In the genomic region with DNA sequence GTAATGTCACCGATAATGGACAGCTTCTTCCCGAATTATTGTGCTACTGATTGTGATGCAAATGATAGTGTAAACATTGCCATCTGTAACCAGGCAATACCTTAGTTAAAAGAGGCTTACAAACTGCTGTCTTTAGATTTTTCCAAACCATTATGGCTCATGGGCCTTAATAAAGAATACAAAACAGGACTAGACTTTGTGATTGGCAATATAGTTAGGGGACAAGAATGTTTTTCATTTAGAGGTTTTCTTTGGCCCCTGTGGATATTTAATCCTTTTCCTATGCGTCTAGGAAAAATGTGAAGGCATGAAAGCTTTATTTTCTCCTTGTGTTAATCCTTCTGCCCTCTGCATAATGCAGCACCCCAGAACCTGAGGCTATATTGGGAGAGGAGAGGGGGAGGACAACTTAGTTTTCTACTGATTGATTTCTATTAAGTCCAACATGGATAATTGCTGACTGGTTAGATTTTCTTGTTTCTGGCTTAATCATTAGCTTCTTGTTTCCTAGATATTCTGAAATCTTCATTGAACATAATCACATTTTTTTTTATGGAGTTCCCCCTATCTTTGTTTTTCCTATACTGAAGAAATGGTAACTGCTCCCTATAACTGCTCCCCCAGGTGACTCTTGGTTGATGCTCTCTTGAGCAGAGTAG, we compare ENCODE assay signal across 8 cellular contexts. TPM values are rescaled to one million over a fixed set of nuclear protein-coding genes. Genes with fewer than 3 reads are reported as not detected.
DNase-seq lines count a peak whose midpoint lies in the region; ATAC-seq and TF ChIP-seq lines count a peak whose summit lies in the region.

No MANE protein-coding gene starts in this region.

- H3K79me2 ChIP-seq in SK-N-SH (ENCODE audit: insufficient read depth): peaks cover 61% of the 10 kb centered on the region

- no peak overlapping the region for H4K8ac ChIP-seq in neuronal stem cell (ENCODE audit: low read depth, low read length)

- POLR2A ChIA-PET in SK-N-SH (lab: Yijun Ruan, JAX): no interaction called here

- intact Hi-C loops in spleen (cut with DNase I; ENCODE audit: low total_unique reads): no loop called here

- no peak for TF ChIP-seq POLR2A in spleen (IDR thresholded peaks at IDR 0.05)

- H3K4me3 ChIP-seq in SK-N-SH (ENCODE audit: low read depth in 2 of 2, low read length in 1 of 2): peak overlapping the region; percentile 67 to 75; a peak in 3 of 4 replicates
- H3K4me3 ChIP-seq in ectodermal cell (ENCODE audit: insufficient read depth, low read depth, low read length): peak overlapping the region; percentile 68
- H3K4me3 ChIP-seq in neuronal stem cell (ENCODE audit: low read length in 2 of 2): peak overlapping the region in 1 of 2 donors; percentile 64
- H3K4me3 ChIP-seq in spleen: peak overlapping the region in 2 of 8 donors; percentile 66 to 84

- H3K4me2 ChIP-seq in SK-N-SH: peak overlapping the region; percentile 75
- peak overlapping the region; percentile 2 for H3K4me2 ChIP-seq in neuronal stem cell (ENCODE audit: insufficient read depth, low read length, poor library complexity, severe bottlenecking)

- CTCF ChIA-PET in SK-N-SH (lab: Yijun Ruan, JAX): interaction anchor here (0.6 to 2.2 kb wide), 4 partner anchors 30 to 147 kb away, joined by 3 to 9 read pairs (median 5); partner anchors contain the start of gene NCBP2L

- H3K4ac ChIP-seq in neuronal stem cell (ENCODE audit: low read length): no peak overlapping the region

- H3K27me3 ChIP-seq in SK-N-SH (ENCODE audit: insufficient read depth): no peaks in the 10 kb centered on the region; the same call in 1 of the 2 replicates
- no peaks in the 10 kb centered on the region for H3K27me3 ChIP-seq in ectodermal cell (ENCODE audit: control insufficient read depth, insufficient read depth, low read length, poor library complexity, severe bottlenecking)
- no peaks in the 10 kb centered on the region for H3K27me3 ChIP-seq in neuronal stem cell (ENCODE audit: control insufficient read depth in 3 of 3, insufficient read depth in 3 of 3, low read depth in 1 of 3, low read length in 3 of 3)
- no peaks in the 10 kb centered on the region for H3K27me3 ChIP-seq in spleen (replicated peaks in 1 of 7)

- H3K36me3 ChIP-seq in SK-N-SH (replicated peaks in 1 of 2; ENCODE audit: control insufficient read depth in 1 of 2, insufficient read depth in 2 of 2, low read length in 1 of 2): no peaks in the 10 kb centered on the region
- H3K36me3 ChIP-seq in ectodermal cell (ENCODE audit: control insufficient read depth, insufficient read depth, low read length): no peaks in the 10 kb centered on the region
- no peaks in the 10 kb centered on the region for H3K36me3 ChIP-seq in neuronal stem cell (replicated peaks in 1 of 2; ENCODE audit: control insufficient read depth in 2 of 2, insufficient read depth in 2 of 2, low read length in 2 of 2)
- H3K36me3 ChIP-seq in spleen: no peaks in the 10 kb centered on the region

- H3K23ac ChIP-seq in neuronal stem cell (ENCODE audit: low read depth, low read length, poor library complexity): no peak overlapping the region

- no peaks in the 10 kb centered on the region for H3F3A ChIP-seq in SK-N-SH (replicated peaks; ENCODE audit: insufficient read depth)

- no peak for TF ChIP-seq EP300 in SK-N-SH (IDR thresholded peaks at IDR 0.05; ENCODE audit: borderline replicate concordance in 1 of 2, low read depth in 1 of 2, low read length in 1 of 2)

- TF ChIP-seq CTCF in SK-N-SH (IDR thresholded peaks at IDR 0.05) (no peak), spleen (IDR thresholded peaks at IDR 0.05 in 8 of 11, conservative IDR thresholded peaks at IDR 0.05 in 3 of 11) (no peak)

- no peak for ATAC-seq in SK-N-SH treated with all-trans-retinoic acid at 6 μM for 48 hours

- no peak overlapping the region for H2BK120ac ChIP-seq in neuronal stem cell (ENCODE audit: low read depth, low read length)

- no peaks in the 10 kb centered on the region for H3K79me1 ChIP-seq in neuronal stem cell (ENCODE audit: low read depth, low read length)

- H2BK15ac ChIP-seq in neuronal stem cell (ENCODE audit: low read length): no peak overlapping the region

- H3K27ac ChIP-seq in SK-N-SH (ENCODE audit: low read depth in 2 of 2, low read length in 1 of 2) (no peak overlapping the region), ectodermal cell (ENCODE audit: insufficient read depth, low read depth, low read length, poor library complexity, severe bottlenecking) (no peak overlapping the region), neuronal stem cell (replicated peaks; ENCODE audit: low read length) (no peak overlapping the region), spleen (no peak overlapping the region)

- DNase-seq in SK-N-SH (no peak), NCI-H146 treated with DMSO at 0.1 percent for 48 hours (lab: John Stamatoyannopoulos, UW; ENCODE audit: unreplicated experiment) (peak; percentile 19), neuronal stem cell (ENCODE audit: low spot score) (no peak), NCI-H1930 (lab: John Stamatoyannopoulos, UW) (no peak), spleen (no peak), DMS114 treated with DMSO at 0.1 percent for 48 hours (lab: John Stamatoyannopoulos, UW; ENCODE audit: unreplicated experiment) (no peak)

- H3K4me1 ChIP-seq in SK-N-SH (ENCODE audit: control insufficient read depth in 1 of 2, insufficient read depth in 2 of 2, low read depth in 1 of 2, low read length in 1 of 2) (peaks cover 0 to 5% of the 10 kb centered on the region in 2 experiments; a peak in 1 of 4 replicates), ectodermal cell (ENCODE audit: control insufficient read depth, insufficient read depth, low read length) (no peaks in the 10 kb centered on the region), neuronal stem cell (ENCODE audit: control insufficient read depth in 2 of 2, insufficient read depth in 1 of 2, low read depth in 1 of 2, low read length in 2 of 2) (no peaks in the 10 kb centered on the region), spleen (peaks cover 3 to 29% (median 12%) of the 10 kb centered on the region in 6 donors)

- no peak overlapping the region for H4K91ac ChIP-seq in neuronal stem cell (ENCODE audit: low read depth, low read length, poor library complexity)

- no peak overlapping the region for H3K14ac ChIP-seq in neuronal stem cell (ENCODE audit: low read length)

- H2AFZ ChIP-seq in SK-N-SH (ENCODE audit: low read depth): no peak overlapping the region
- H2AFZ ChIP-seq in neuronal stem cell (ENCODE audit: low read length): no peak overlapping the region

- H2AK5ac ChIP-seq in neuronal stem cell (ENCODE audit: low read depth, low read length): no peak overlapping the region

- H3K9ac ChIP-seq in SK-N-SH (peak overlapping the region; percentile 83; the same call in 1 of the 2 replicates), neuronal stem cell (ENCODE audit: low read depth, low read length, poor library complexity) (no peak overlapping the region)

- H4K20me1 ChIP-seq in SK-N-SH (ENCODE audit: insufficient read depth): peaks cover 13% of the 10 kb centered on the region

- no peak overlapping the region for H2BK12ac ChIP-seq in neuronal stem cell (ENCODE audit: low read length)

- TF ChIP-seq RAD21 in SK-N-SH (IDR thresholded peaks at IDR 0.05; ENCODE audit: low read length): no peak

- H2BK5ac ChIP-seq in neuronal stem cell (ENCODE audit: low read length): no peak overlapping the region

- no peaks in the 10 kb centered on the region for H3K9me2 ChIP-seq in SK-N-SH

- no peaks in the 10 kb centered on the region for H3K9me3 ChIP-seq in SK-N-SH
- H3K9me3 ChIP-seq in ectodermal cell (ENCODE audit: control insufficient read depth, low read length): no peaks in the 10 kb centered on the region
- H3K9me3 ChIP-seq in neuronal stem cell (replicated peaks in 1 of 2; ENCODE audit: control insufficient read depth in 2 of 2, insufficient read depth in 1 of 2, low read depth in 1 of 2, low read length in 2 of 2): no peaks in the 10 kb centered on the region
- H3K9me3 ChIP-seq in spleen: no peaks in the 10 kb centered on the region

- WGBS in SK-N-SH (ENCODE audit: low lambda C conversion rate): 13% methylated on average over 3 of the region's 3 CpGs
- 0 to 11% methylated on average over 2 of the region's 3 CpGs for WGBS in ectodermal cell, 2 experiments
- WGBS in neuronal stem cell (ENCODE audit: extremely low coverage in 2 of 2, insufficient read length in 2 of 2, insufficient replicate concordance in 1 of 2), 2 donors: no CpG with 5 or more reads among the region's 3 CpGs
- WGBS in spleen, 5 donors: 49 to 51% (median 50%) methylated on average over 3 of the region's 3 CpGs

- no peak overlapping the region for H3K18ac ChIP-seq in neuronal stem cell (ENCODE audit: low read length)

TF ChIP-seq in SK-N-SH, 30 proteins besides CTCF, POLR2A, EP300 and RAD21 (continues in another document):
- TF ChIP-seq FOXM1 (IDR thresholded peaks at IDR 0.05; ENCODE audit: low read depth): no peak
- no peak for TF ChIP-seq NRF1 (IDR thresholded peaks at IDR 0.05; ENCODE audit: low read depth, low read length)

TF ChIP-seq in SK-N-SH treated with all-trans-retinoic acid at 6 μM for 48 hours, 23 proteins besides CTCF, POLR2A, EP300 and RAD21 (continues in another document):
- TF ChIP-seq ZFP30 (CRISPR knock-in tag; IDR thresholded peaks at IDR 0.05) (no peak), ZC3H10 (CRISPR knock-in tag; IDR thresholded peaks at IDR 0.05) (no peak), ARNTL (CRISPR knock-in tag; IDR thresholded peaks at IDR 0.05; ENCODE audit: borderline replicate concordance, low read depth) (no peak), PPARA (CRISPR knock-in tag; IDR thresholded peaks at IDR 0.05; ENCODE audit: borderline replicate concordance) (no peak)

RNA-seq across cellular contexts. Expression of gene PRPS1, which starts 1.9 kb away (rescaled TPM):
- polyA plus RNA-seq in SK-N-SH (2012; rRNA removed) (42.3 and 64.9 TPM in 2 replicates), spleen (10 to 100 TPM; 15.0 to 24.9 (median 23.3) TPM)
- polyA plus RNA-seq in SK-N-SH (2012; cell fraction: cytosol; rRNA removed): 63.1 and 63.6 TPM in 2 replicates
- polyA plus RNA-seq in SK-N-SH (2012; cell fraction: nucleus; rRNA removed): 23.8 and 35.8 TPM in 2 replicates
- 75.6 TPM for polyA plus RNA-seq in ectodermal cell (2013, experiment 1 of 4)
- polyA plus RNA-seq in ectodermal cell (2013, experiment 2 of 4): 72.0 TPM
- 62.4 TPM for polyA plus RNA-seq in ectodermal cell (2013, experiment 3 of 4)
- 66.9 TPM for polyA plus RNA-seq in ectodermal cell (2013, experiment 4 of 4)
- 67.0 TPM for polyA plus RNA-seq in neuronal stem cell (2013, experiment 1 of 2)
- 67.3 TPM for polyA plus RNA-seq in neuronal stem cell (2013, experiment 2 of 2)
- total RNA-seq in spleen: 10 to 100 TPM; 26.6 to 47.6 (median 36.6) TPM
